In genomic region chr16:56332464-56333079, GRCh38 we compare ENCODE assay signal across 8 cellular contexts.
DNase-seq lines count a peak whose midpoint lies in the region; ATAC-seq and TF ChIP-seq lines count a peak whose summit lies in the region.

No MANE protein-coding gene starts in this region.

- no peak overlapping the region for H3K27ac Mint-ChIP-seq in nephron
- H3K27ac Mint-ChIP-seq in CD4-positive, alpha-beta memory T cell: peak overlapping the region in 1 of 7 donors; percentile 87

- H3K9ac ChIP-seq in NT2/D1 (ENCODE audit: insufficient read length, low read depth): no peak overlapping the region

- no peak overlapping the region for H3K4me3 Mint-ChIP-seq in nephron
- H3K4me3 Mint-ChIP-seq in CD4-positive, alpha-beta memory T cell: no peak overlapping the region

- no peaks in the 10 kb centered on the region for H3K4me1 Mint-ChIP-seq in nephron
- no peaks in the 10 kb centered on the region for H3K4me1 Mint-ChIP-seq in CD4-positive, alpha-beta memory T cell

- peaks cover 4% of the 10 kb centered on the region for H3K27me3 Mint-ChIP-seq in nephron (ENCODE audit: low read depth)
- no peaks in the 10 kb centered on the region for H3K27me3 Mint-ChIP-seq in CD4-positive, alpha-beta memory T cell

- no peak overlapping the region for H3K4me3 ChIP-seq in NT2/D1 (ENCODE audit: insufficient read length, low read depth)
- H3K4me3 ChIP-seq in CD4-positive, alpha-beta memory T cell (ENCODE audit: low read length in 2 of 2): no peak overlapping the region

- no peaks in the 10 kb centered on the region for H3K27me3 ChIP-seq in NT2/D1 (ENCODE audit: insufficient read depth, insufficient read length)
- H3K27me3 ChIP-seq in CD4-positive, alpha-beta memory T cell (ENCODE audit: insufficient read depth, low read length): no peaks in the 10 kb centered on the region

- H3K9me3 ChIP-seq in NT2/D1 (ENCODE audit: insufficient read depth, low read length): no peaks in the 10 kb centered on the region
- H3K9me3 ChIP-seq in CD4-positive, alpha-beta memory T cell (ENCODE audit: control insufficient read depth in 1 of 2, low read length in 2 of 2): no peaks in the 10 kb centered on the region

- no peaks in the 10 kb centered on the region for H3K36me3 ChIP-seq in NT2/D1 (ENCODE audit: insufficient read depth, insufficient read length, low read length)
- H3K36me3 ChIP-seq in CD4-positive, alpha-beta memory T cell (ENCODE audit: insufficient read depth, low read length): no peaks in the 10 kb centered on the region

- CTCF ChIA-PET in CD4-positive, alpha-beta memory T cell (lab: Charles Lee; ENCODE audit: partially characterized antibody): no interaction called here

- no peaks in the 10 kb centered on the region for H3K36me3 Mint-ChIP-seq in nephron (ENCODE audit: low read depth)
- H3K36me3 Mint-ChIP-seq in CD4-positive, alpha-beta memory T cell: no peaks in the 10 kb centered on the region

- no peaks in the 10 kb centered on the region for H3K9me3 Mint-ChIP-seq in nephron
- no peaks in the 10 kb centered on the region for H3K9me3 Mint-ChIP-seq in CD4-positive, alpha-beta memory T cell

- no peak for ATAC-seq in HG02610 (IDR thresholded peaks at IDR 0.05; ENCODE audit: unreplicated experiment)
- ATAC-seq in HG02763 (IDR thresholded peaks at IDR 0.05; ENCODE audit: unreplicated experiment): no peak

- POLR2A ChIA-PET in CD4-positive, alpha-beta memory T cell (lab: Charles Lee; ENCODE audit: partially characterized antibody): no interaction called here

- H3K27ac ChIP-seq in CD4-positive, alpha-beta memory T cell (ENCODE audit: low read depth, low read length): no peak overlapping the region

- DNase-seq in ELR (ENCODE audit: low read depth) (peak; percentile 76), NT2/D1 (ENCODE audit: low read depth, low spot score) (peak; percentile 16), epidermal melanocyte (ENCODE audit: insufficient read length, low spot score) (peak; percentile 29), NAMALWA (ENCODE audit: low spot score) (no peak)
- no peak for DNase-seq in CD4-positive, alpha-beta memory T cell

- H3K4me1 ChIP-seq in NT2/D1 (ENCODE audit: insufficient read depth, insufficient read length): peaks cover 13% of the 10 kb centered on the region
- H3K4me1 ChIP-seq in CD4-positive, alpha-beta memory T cell (ENCODE audit: insufficient read depth, low read length): no peaks in the 10 kb centered on the region

- intact Hi-C loops in CD4-positive, alpha-beta memory T cell (cut with micrococcal nuclease): no loop called here

- TF ChIP-seq CTCF in nephron (IDR thresholded peaks at IDR 0.05; ENCODE audit: unreplicated experiment in 3 of 3): peak in 2 of 3 experiments; percentile 24 to 50

Comparison
In these comparisons a context has a peak if more than half of its experiments do, and no peak if none do; other contexts are left out.
1. DNase-seq: peak in ELR (single experiment), NT2/D1 (single experiment) and epidermal melanocyte (single experiment); none in NAMALWA (single experiment) and CD4-positive, alpha-beta memory T cell (0 of 5).